Comparison of ENCODE assay signal across 8 cellular contexts in the genomic region with DNA sequence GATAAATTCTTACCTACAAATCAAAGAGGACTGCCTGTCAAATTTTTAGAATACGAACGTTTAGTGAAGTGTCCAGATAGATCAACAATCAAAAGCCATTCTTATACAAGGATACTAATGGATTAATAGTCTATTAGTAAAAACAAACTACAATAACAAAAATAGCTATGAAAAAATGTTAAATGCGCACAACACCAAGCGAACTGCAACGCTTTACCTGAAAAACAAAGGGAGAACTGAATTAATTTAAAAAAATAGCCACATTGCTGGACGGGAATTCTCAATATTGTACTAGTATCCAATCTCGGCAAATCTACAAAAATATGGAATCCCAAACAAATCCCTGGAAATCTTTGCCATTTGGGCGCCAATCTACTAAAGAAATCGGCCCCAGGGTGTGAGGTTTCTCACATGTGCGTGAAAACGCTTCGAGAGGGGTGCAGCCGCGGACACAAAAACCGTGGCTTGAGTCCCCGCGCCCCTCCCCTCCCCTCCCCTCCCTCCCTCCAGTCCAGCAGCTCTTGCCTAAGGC. TPM values are rescaled to one million over a fixed set of nuclear protein-coding genes. Genes with fewer than 3 reads are reported as not detected.
DNase-seq lines count a peak whose midpoint lies in the region; TF ChIP-seq lines count a peak whose summit lies in the region.

No MANE protein-coding gene starts in this region.

- DNase-seq in GM06990 (ENCODE audit: extremely low read depth, insufficient read length) (no peak), Peyer's patch (no peak), pons (ENCODE audit: low spot score) (peak; percentile 23), mucosa of gallbladder (ENCODE audit: low spot score) (no peak), GM19238 (ENCODE audit: insufficient read length, low spot score) (no peak), NCI-H187 treated with DMSO at 0.1 percent for 48 hours (lab: John Stamatoyannopoulos, UW) (no peak), SIG-M5 treated with dmso at 0.1 percent for 504 hours (lab: John Stamatoyannopoulos, UW; ENCODE audit: unreplicated experiment) (no peak)

- H3K4me1 ChIP-seq in Peyer's patch (peaks cover 0 to 3% (median 0%) of the 10 kb centered on the region in 4 donors), esophagus (ENCODE audit: control insufficient read depth in 2 of 2, insufficient read depth in 2 of 2, low read length in 1 of 2) (no peaks in the 10 kb centered on the region)

- peak overlapping the region; percentile 91 to 97 (median 92) for H3K27ac ChIP-seq in Peyer's patch
- H3K27ac ChIP-seq in esophagus (ENCODE audit: low read depth in 2 of 2, low read length in 1 of 2): peak overlapping the region; percentile 87 to 95

- H3K4me3 ChIP-seq in GM06990 (replicated peaks; ENCODE audit: low read depth, low read length) (peak overlapping the region; percentile 75), Peyer's patch (peak overlapping the region; percentile 48 to 80 (median 62)), esophagus (ENCODE audit: low read depth in 1 of 2, low read length in 2 of 2) (peak overlapping the region; percentile 54 to 71)

- no peaks in the 10 kb centered on the region for H3K9me3 ChIP-seq in Peyer's patch
- H3K9me3 ChIP-seq in esophagus (ENCODE audit: control insufficient read depth in 2 of 2, insufficient read depth in 1 of 2, low read depth in 1 of 2, low read length in 1 of 2): no peaks in the 10 kb centered on the region

- TF ChIP-seq CTCF in GM06990 (IDR thresholded peaks at IDR 0.05; ENCODE audit: insufficient read depth, low read length, poor library complexity, severe bottlenecking): no peak
- TF ChIP-seq CTCF in Peyer's patch (IDR thresholded peaks at IDR 0.05): no peak

- no peaks in the 10 kb centered on the region for H3K36me3 ChIP-seq in GM06990 (ENCODE audit: control insufficient read depth, insufficient read depth, low read length)
- H3K36me3 ChIP-seq in Peyer's patch: no peaks in the 10 kb centered on the region
- H3K36me3 ChIP-seq in esophagus (ENCODE audit: control insufficient read depth in 2 of 2, insufficient read depth in 2 of 2, low read length in 1 of 2): no peaks in the 10 kb centered on the region

- no peak for TF ChIP-seq POLR2A in Peyer's patch (IDR thresholded peaks at IDR 0.05)

- WGBS in esophagus, 2 donors: 9 to 12% methylated on average over 17 of the region's 17 CpGs

- H3K27me3 ChIP-seq in GM06990 (replicated peaks; ENCODE audit: control insufficient read depth, insufficient read depth, low read length) (no peaks in the 10 kb centered on the region), Peyer's patch (no peaks in the 10 kb centered on the region), esophagus (ENCODE audit: control insufficient read depth in 1 of 2, insufficient read depth in 2 of 2, low read length in 2 of 2) (no peaks in the 10 kb centered on the region)

RNA-seq across cellular contexts. Expression of a gene that starts 55.6 kb away (rescaled TPM):
- total RNA-seq in Peyer's patch (10 to 100 TPM; 10.9 to 98.2 (median 24.9) TPM), mucosa of gallbladder (18.5 TPM)
- polyA plus RNA-seq in esophagus: 1 to 10 TPM; 3.2 to 4.9 TPM
